In the genomic region with DNA sequence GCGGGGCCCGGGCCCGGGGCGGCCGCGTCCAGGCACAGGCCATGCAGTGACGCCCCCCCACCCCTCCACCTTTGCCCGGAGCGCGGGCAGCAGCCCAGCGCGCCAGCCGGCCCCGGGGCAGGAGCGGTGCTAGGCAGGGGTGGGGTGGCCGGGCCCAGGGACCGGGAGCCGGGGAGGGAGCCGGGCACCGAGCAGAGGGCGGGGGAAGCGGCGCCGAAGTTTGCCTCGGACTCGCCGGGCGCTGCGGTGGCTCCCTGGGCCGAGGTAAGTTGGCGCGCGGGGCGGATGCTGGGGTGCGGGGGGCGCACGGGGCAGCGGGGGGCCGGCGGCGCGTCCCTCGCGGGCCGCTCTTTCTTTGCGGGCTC, we compare ENCODE assay signal across 8 cellular contexts. TPM values are rescaled to one million over a fixed set of nuclear protein-coding genes. Genes with fewer than 3 reads are reported as not detected.
DNase-seq lines count a peak whose midpoint lies in the region; ATAC-seq and FAIRE-seq lines count a peak whose summit lies in the region.

No MANE protein-coding gene starts in this region.

- peaks cover 4% of the 10 kb centered on the region for H3K4me1 Mint-ChIP-seq in activated CD8-positive, alpha-beta memory T cell treated with anti-CD3 and anti-CD28 coated beads, Interleukin-2, amount 10 ng/mL, durations not matched to agents 7 days and 5 days
- H3K4me1 Mint-ChIP-seq in central memory CD8-positive, alpha-beta T cell, result no peaks in the 10 kb centered on the region

- no peaks in the 10 kb centered on the region for H3K36me3 Mint-ChIP-seq in activated CD8-positive, alpha-beta memory T cell treated with anti-CD3 and anti-CD28 coated beads, Interleukin-2, amount 10 ng/mL, durations not matched to agents 7 days and 5 days
- H3K36me3 Mint-ChIP-seq in central memory CD8-positive, alpha-beta T cell (ENCODE audit: insufficient read depth), result peaks cover 4% of the 10 kb centered on the region

- no peak overlapping the region for H3K4me3 Mint-ChIP-seq in activated CD8-positive, alpha-beta memory T cell treated with anti-CD3 and anti-CD28 coated beads, Interleukin-2, amount 10 ng/mL, durations not matched to agents 7 days and 5 days
- H3K4me3 Mint-ChIP-seq in central memory CD8-positive, alpha-beta T cell, result no peak overlapping the region

- no peak overlapping the region for H3K27ac Mint-ChIP-seq in activated CD8-positive, alpha-beta memory T cell treated with anti-CD3 and anti-CD28 coated beads, Interleukin-2, amount 10 ng/mL, durations not matched to agents 7 days and 5 days
- H3K27ac Mint-ChIP-seq in central memory CD8-positive, alpha-beta T cell (ENCODE audit: low read depth), result no peak overlapping the region

- no peak for FAIRE-seq in RCC 7860 (lab: Jason Lieb, UNC)

- CTCF ChIA-PET in activated CD8-positive, alpha-beta memory T cell treated with anti-CD3 and anti-CD28 coated beads, Interleukin-2, amount 10 ng/mL, durations not matched to agents 7 days and 5 days (lab: Charles Lee), result no interaction called here

- peak; percentile 48 for ATAC-seq in activated CD8-positive, alpha-beta memory T cell treated with anti-CD3 and anti-CD28 coated beads, Interleukin-2, amount 10 ng/mL, durations not matched to agents 7 days and 5 days
- peak; percentile 25 for ATAC-seq in HG03139 (IDR thresholded peaks at IDR 0.05; ENCODE audit: unreplicated experiment)
- peak; percentile 31 for ATAC-seq in central memory CD8-positive, alpha-beta T cell (replicated peaks; ENCODE audit: extremely low read depth, poor library complexity, severe bottlenecking)

- H3K9me3 Mint-ChIP-seq in activated CD8-positive, alpha-beta memory T cell treated with anti-CD3 and anti-CD28 coated beads, Interleukin-2, amount 10 ng/mL, durations not matched to agents 7 days and 5 days (ENCODE audit: low read depth), result no peaks in the 10 kb centered on the region
- H3K9me3 Mint-ChIP-seq in central memory CD8-positive, alpha-beta T cell, result no peaks in the 10 kb centered on the region

- DNase-seq in activated CD8-positive, alpha-beta memory T cell treated with anti-CD3 and anti-CD28 coated beads, Interleukin-2, amount 10 ng/mL, durations not matched to agents 7 days and 5 days, result no peak
- no peak for DNase-seq in activated CD8-positive, alpha-beta memory T cell treated with anti-CD3 and anti-CD28 coated beads, Interleukin-2, amount 50 U/mL, for 48 hours
- no peak for DNase-seq in central memory CD8-positive, alpha-beta T cell (ENCODE audit: low spot score in 2 of 2)
- DNase-seq in mesenteric fat pad (ENCODE audit: low spot score), result peak; percentile 90
- DNase-seq in RCC 7860 (ENCODE audit: low spot score), result no peak
- DNase-seq in KG1 (lab: John Stamatoyannopoulos, UW), result no peak
- DNase-seq in amniotic stem cell (lab: John Stamatoyannopoulos, UW), result no peak

- peaks cover 64% of the 10 kb centered on the region for H3K27me3 Mint-ChIP-seq in activated CD8-positive, alpha-beta memory T cell treated with anti-CD3 and anti-CD28 coated beads, Interleukin-2, amount 10 ng/mL, durations not matched to agents 7 days and 5 days
- peaks cover 75% of the 10 kb centered on the region for H3K27me3 Mint-ChIP-seq in central memory CD8-positive, alpha-beta T cell

RNA-seq across cellular contexts. Expression of a gene that starts 0.3 kb away (rescaled TPM):
- total RNA-seq in activated CD8-positive, alpha-beta memory T cell treated with anti-CD3 and anti-CD28 coated beads, Interleukin-2, amount 10 ng/mL, durations not matched to agents 7 days and 5 days, result under 1 TPM; 0.18 to 0.26 TPM
- 150 TPM for total RNA-seq in mesenteric fat pad

Comparison
In these comparisons a context has a peak if more than half of its experiments do, and no peak if none do; other contexts are left out.
1. RNA of a gene that starts 0.3 kb away (total RNA-seq): 150 TPM in mesenteric fat pad (single experiment); 0.18 to 0.26 TPM in activated CD8-positive, alpha-beta memory T cell treated with anti-CD3 and anti-CD28 coated beads, Interleukin-2, amount 10 ng/mL, durations not matched to agents 7 days and 5 days; every median in the first group is over 100 times any median in the second.
2. Peak in every context shown above with its lines, with median percentiles within 50 percentile points of each other: ATAC-seq.